18 cellular contexts compared by ENCODE assay signal in genomic region chr18:27075828-27076227, GRCh38.
A peak's percentile ranks its signal among the peaks of the same experiment; 100 is the strongest.
DNase-seq lines count a peak whose midpoint lies in the region; ATAC-seq and TF ChIP-seq lines count a peak whose summit lies in the region.
"Had no signal": no experiment of that assay in that cellular context is flagged by ENCODE, and none has a peak within 500 bp of the region (broad histone marks: within the 10 kb centered on the region; RNA-seq: fewer than 3 reads in every experiment).

No MANE protein-coding gene starts in this region.

- CTCF ChIA-PET in HEK293 (lab: Yijun Ruan, JAX), result no interaction called here

- H3K36me3 ChIP-seq in HEK293 (ENCODE audit: control insufficient read depth in 2 of 2, insufficient read depth in 1 of 2, low read length in 2 of 2) (no peaks in the 10 kb centered on the region), heart right ventricle (no peaks in the 10 kb centered on the region)

- no peaks in the 10 kb centered on the region for H3K27me3 ChIP-seq in heart right ventricle

- TF ChIP-seq CTCF in HEK293 (tag by site-specific recombination; IDR thresholded peaks at IDR 0.05) (no peak), heart right ventricle (IDR thresholded peaks at IDR 0.05) (no peak)

- no peak overlapping the region for H3K4me3 ChIP-seq in HEK293 (ENCODE audit: low read depth, low read length)
- H3K4me3 ChIP-seq in heart right ventricle, result no peak overlapping the region
- H3K4me3 ChIP-seq: GM23338 had no signal

- intact Hi-C loops in heart right ventricle (cut with DNase I) (no loop called here), posterior cingulate gyrus (cut with DNase I) (no loop called here)

- H3K4me1 ChIP-seq in HEK293 (ENCODE audit: control insufficient read depth, insufficient read depth, low read length) (0 out of 2 replicates have a peak, but pooled peaks cover 3% of the 10 kb centered on the region), heart right ventricle (no peaks in the 10 kb centered on the region)

- H3K27ac ChIP-seq in HEK293 (ENCODE audit: extremely low read depth, low read depth, low read length) (no peak overlapping the region), heart right ventricle (no peak overlapping the region)

- POLR2A ChIA-PET in HEK293 (lab: Yijun Ruan, JAX), result no interaction called here

- H3K9me3 ChIP-seq in HEK293 (ENCODE audit: control insufficient read depth, insufficient read depth, low read depth, low read length), result no peaks in the 10 kb centered on the region
- H3K9me3 ChIP-seq in heart right ventricle, result no peaks in the 10 kb centered on the region

- ATAC-seq in heart right ventricle (no peak), GM21723 (IDR thresholded peaks at IDR 0.05; ENCODE audit: unreplicated experiment) (no peak)
- ATAC-seq: GM23338, Panc1, Right ventricle myocardium inferior, SK-N-SH treated with all-trans-retinoic acid at 6 μM for 48 hours had no signal

- 80% methylated on average over 3 of the region's 3 CpGs for WGBS in heart right ventricle, 2 donors

- peak; percentile 75 for DNase-seq in COLO668 (lab: John Stamatoyannopoulos, UW; ENCODE audit: unreplicated experiment)
- DNase-seq in NCI-H146 treated with DMSO at 0.1 percent for 48 hours (lab: John Stamatoyannopoulos, UW; ENCODE audit: unreplicated experiment), result peak; percentile 94
- DNase-seq in NCI-H748 (lab: John Stamatoyannopoulos, UW; ENCODE audit: unreplicated experiment), result peak; percentile 93
- no peak for DNase-seq in anterior cingulate cortex (lab: John Stamatoyannopoulos, UW)
- no peak for DNase-seq in heart right ventricle
- no peak for DNase-seq in posterior cingulate gyrus
- DNase-seq: AML-193, Calu3, GF-D8, HFFc6, MV-4-11, NCI-H526 treated with DMSO at 0.1 percent for 48 hours had no signal

TF ChIP-seq in HEK293, 187 proteins besides CTCF, POLR2A, EP300 and RAD21:
- TF ChIP-seq TCF7L2 (IDR thresholded peaks at IDR 0.05; ENCODE audit: borderline replicate concordance, low read depth, low read length) (peak; percentile 72; the same call in 1 of the 2 replicates), GLI4 (tag by site-specific recombination; IDR thresholded peaks at IDR 0.05) (no peak), PRDM6 (tag by site-specific recombination; IDR thresholded peaks at IDR 0.05) (0 out of 2 replicates have a peak, but pooled peaks have one; percentile 35)

Comparison
In these comparisons a context has a peak if more than half of its experiments do, and no peak if none do; other contexts are left out.
1. DNase-seq: peak in COLO668 (single experiment), NCI-H146 treated with DMSO at 0.1 percent for 48 hours (single experiment) and NCI-H748 (single experiment); none in anterior cingulate cortex (0 of 58), heart right ventricle (0 of 2) and posterior cingulate gyrus (0 of 10).